In the genomic region with DNA sequence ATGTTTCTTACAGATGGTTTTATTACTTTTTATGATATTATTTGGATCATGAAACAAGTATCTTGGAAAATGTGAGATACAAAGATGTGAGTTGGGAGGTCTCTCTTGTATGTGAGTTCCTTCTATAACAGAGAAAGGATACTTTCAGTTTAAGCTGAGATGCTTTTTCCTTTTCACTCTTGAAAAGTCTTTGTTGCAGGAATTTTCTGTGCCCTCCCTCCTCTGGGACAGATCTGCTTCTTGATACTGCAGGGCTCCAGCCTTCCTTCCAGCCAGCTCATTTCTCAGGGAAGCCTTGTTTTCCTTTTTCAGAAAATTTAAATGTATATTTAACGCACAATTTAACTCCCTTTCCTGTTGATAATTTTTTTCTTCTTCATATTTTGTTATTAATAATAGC, we compare ENCODE assay signal across 13 cellular contexts.
DNase-seq lines count a peak whose midpoint lies in the region; ATAC-seq, FAIRE-seq and TF ChIP-seq lines count a peak whose summit lies in the region.
"Had no signal": no experiment of that assay in that cellular context is flagged by ENCODE, and none has a peak within 500 bp of the region (broad histone marks: within the 10 kb centered on the region; RNA-seq: fewer than 3 reads in every experiment).

No MANE protein-coding gene starts in this region.

- no peak for TF ChIP-seq RAD21 in A549 (conservative IDR thresholded peaks at IDR 0.05 in 1 of 2, IDR thresholded peaks at IDR 0.05 in 1 of 2)
- TF ChIP-seq RAD21 in neural cell (conservative IDR thresholded peaks at IDR 0.05): no peak

- no peaks in the 10 kb centered on the region for H3K36me3 ChIP-seq in neural cell (ENCODE audit: insufficient read depth, low read length)

- H3K4me1 ChIP-seq in A549: peaks cover 58% of the 10 kb centered on the region

- no peak overlapping the region for H3K9ac ChIP-seq in neural cell (ENCODE audit: low read length)

- H3K27ac ChIP-seq in A549 (peak overlapping the region; percentile 74 to 86), neural cell (ENCODE audit: low read length) (no peak overlapping the region)

- no peak for TF ChIP-seq CTCF in A549 (IDR thresholded peaks at IDR 0.05)
- no peak for TF ChIP-seq CTCF in epithelial cell of esophagus (IDR thresholded peaks at IDR 0.05; ENCODE audit: insufficient read depth, low read depth, low read length, missing control alignments)
- TF ChIP-seq CTCF in neural cell (IDR thresholded peaks at IDR 0.05; ENCODE audit: poor library complexity, severe bottlenecking): no peak
- TF ChIP-seq CTCF in GM13977 (IDR thresholded peaks at IDR 0.05; ENCODE audit: extremely low read depth, insufficient read depth, missing control alignments): no peak

- H3K9me3 ChIP-seq in A549 (no peaks in the 10 kb centered on the region), neural cell (ENCODE audit: low read length) (no peaks in the 10 kb centered on the region)

- H3K4me3 ChIP-seq in A549 (peak overlapping the region; percentile 37), epithelial cell of esophagus (ENCODE audit: low read length) (peak overlapping the region; percentile 25), neural cell (ENCODE audit: low read length) (peak overlapping the region; percentile 16)

- TF ChIP-seq EP300 in A549 (IDR thresholded peaks at IDR 0.05) (no peak), neural cell (conservative IDR thresholded peaks at IDR 0.05; ENCODE audit: poor library complexity, severe bottlenecking) (no peak)

- peak overlapping the region; percentile 94 for H3K4me2 ChIP-seq in A549
- no peak overlapping the region for H3K4me2 ChIP-seq in neural cell (ENCODE audit: low read length)

- H4K20me1 ChIP-seq in neural cell (ENCODE audit: insufficient read depth): no peaks in the 10 kb centered on the region

- FAIRE-seq in A549 (lab: Jason Lieb, UNC): no peak
- peak; percentile 29 for FAIRE-seq in RCC 7860 (lab: Jason Lieb, UNC)
- FAIRE-seq: urothelium cell line had no signal

- no peak for TF ChIP-seq POLR2A in A549 (IDR thresholded peaks at IDR 0.05; ENCODE audit: low read length)

- POLR2A ChIA-PET in A549 (lab: Yijun Ruan, JAX): interaction anchor here (0.5 to 1.2 kb wide), 2 partner anchors 25 to 305 kb away, joined by 3 read pairs; no protein-coding TSS in a partner anchor

- peaks cover 67% of the 10 kb centered on the region for H3K79me2 ChIP-seq in neural cell (replicated peaks; ENCODE audit: insufficient read depth, low read length)

- in situ Hi-C loops in GM13977 (cut with MboI; ENCODE audit: low pct_unique_long_range_greater_than_20kb, low sequenced_read_pairs, unreplicated experiment): no loop called here

- no peak overlapping the region for H2AFZ ChIP-seq in neural cell (ENCODE audit: low read depth, low read length)

- CTCF ChIA-PET in A549 (lab: Yijun Ruan, JAX): interaction anchor here (0.7 to 2.6 kb wide), 12 partner anchors 9 to 323 kb away, joined by 3 to 8 read pairs (median 4); no protein-coding TSS in a partner anchor

- no peak for DNase-seq in A549 (ENCODE audit: low read depth in 1 of 2, low spot score in 1 of 2)
- DNase-seq in RCC 7860 (ENCODE audit: low spot score): no peak
- no peak for DNase-seq in epithelial cell of esophagus (ENCODE audit: low read depth)
- no peak for DNase-seq in NCI-H2081 treated with DMSO at 0.1 percent for 48 hours (lab: John Stamatoyannopoulos, UW)
- DNase-seq in GM13977 (ENCODE audit: low spot score): no peak
- DNase-seq in T1000 (lab: John Stamatoyannopoulos, UW): no peak
- no peak for DNase-seq in DMS53 treated with DMSO at 0.1 percent for 48 hours (lab: John Stamatoyannopoulos, UW; ENCODE audit: unreplicated experiment)
- DNase-seq: activated CD8-positive, alpha-beta T cell treated with anti-CD3 and anti-CD28 coated beads for 36 hours; NCI-H2171; SHP77 had no signal

- H3K9me2 ChIP-seq in neural cell (ENCODE audit: insufficient read depth, low read length): no peaks in the 10 kb centered on the region

- WGBS in A549 (ENCODE audit: missing lambda C conversion rate): 6% methylated on average over 1 of the region's 1 CpG

- H3K27me3 ChIP-seq in neural cell (ENCODE audit: insufficient read depth, low read depth, low read length): no peaks in the 10 kb centered on the region

- peak in 1 of 2 experiments; percentile 42; a peak in 3 of 6 replicates for ATAC-seq in A549
- ATAC-seq: activated CD8-positive, alpha-beta T cell treated with anti-CD3 and anti-CD28 coated beads for 36 hours; natural killer cell treated with Interleukin-12 subunit alpha and Interleukin-12 subunit beta and Interleukin-15 and Interleukin-18, amount 100 ng/mL, for 72 hours had no signal

- H3F3A ChIP-seq in neural cell (ENCODE audit: insufficient read depth, low read length, poor library complexity, severe bottlenecking): no peaks in the 10 kb centered on the region

TF ChIP-seq in A549, 52 proteins besides CTCF, POLR2A, EP300 and RAD21 (continues in another document):
- TF ChIP-seq, protein P1, sequence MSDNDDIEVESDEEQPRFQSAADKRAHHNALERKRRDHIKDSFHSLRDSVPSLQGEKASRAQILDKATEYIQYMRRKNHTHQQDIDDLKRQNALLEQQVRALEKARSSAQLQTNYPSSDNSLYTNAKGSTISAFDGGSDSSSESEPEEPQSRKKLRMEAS (IDR thresholded peaks at IDR 0.05): no peak
- TF ChIP-seq POLR2AphosphoS2 (conservative IDR thresholded peaks at IDR 0.05; ENCODE audit: low read length): no peak
- no peak for TF ChIP-seq NR3C1 (IDR thresholded peaks at IDR 0.05)
- TF ChIP-seq NPAS2 (CRISPR knock-in tag; IDR thresholded peaks at IDR 0.05; ENCODE audit: borderline replicate concordance): no peak
- no peak for TF ChIP-seq CBX8 (IDR thresholded peaks at IDR 0.05)
- no peak for TF ChIP-seq RFX5 (IDR thresholded peaks at IDR 0.05)
- TF ChIP-seq, protein P2, sequence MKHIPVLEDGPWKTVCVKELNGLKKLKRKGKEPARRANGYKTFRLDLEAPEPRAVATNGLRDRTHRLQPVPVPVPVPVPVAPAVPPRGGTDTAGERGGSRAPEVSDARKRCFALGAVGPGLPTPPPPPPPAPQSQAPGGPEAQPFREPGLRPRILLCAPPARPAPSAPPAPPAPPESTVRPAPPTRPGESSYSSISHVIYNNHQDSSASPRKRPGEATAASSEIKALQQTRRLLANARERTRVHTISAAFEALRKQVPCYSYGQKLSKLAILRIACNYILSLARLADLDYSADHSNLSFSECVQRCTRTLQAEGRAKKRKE (CRISPR knock-in tag; IDR thresholded peaks at IDR 0.05; ENCODE audit: low read depth): no peak
- TF ChIP-seq HDAC2 (IDR thresholded peaks at IDR 0.05): no peak
- TF ChIP-seq CHD2 (IDR thresholded peaks at IDR 0.05; ENCODE audit: low read length, partially characterized antibody): no peak

TF ChIP-seq in neural cell, 6 proteins besides CTCF, POLR2A, EP300 and RAD21:
- no peak for TF ChIP-seq POLR2AphosphoS5 (IDR thresholded peaks at IDR 0.05)
- TF ChIP-seq TAF1 (IDR thresholded peaks at IDR 0.05; ENCODE audit: low read depth): no peak
- no peak for TF ChIP-seq EZH2 (IDR thresholded peaks at IDR 0.05; ENCODE audit: borderline replicate concordance, insufficient read depth, low read length, poor library complexity, severe bottlenecking)
